ENCODE assay signal across 19 cellular contexts in the genomic region with DNA sequence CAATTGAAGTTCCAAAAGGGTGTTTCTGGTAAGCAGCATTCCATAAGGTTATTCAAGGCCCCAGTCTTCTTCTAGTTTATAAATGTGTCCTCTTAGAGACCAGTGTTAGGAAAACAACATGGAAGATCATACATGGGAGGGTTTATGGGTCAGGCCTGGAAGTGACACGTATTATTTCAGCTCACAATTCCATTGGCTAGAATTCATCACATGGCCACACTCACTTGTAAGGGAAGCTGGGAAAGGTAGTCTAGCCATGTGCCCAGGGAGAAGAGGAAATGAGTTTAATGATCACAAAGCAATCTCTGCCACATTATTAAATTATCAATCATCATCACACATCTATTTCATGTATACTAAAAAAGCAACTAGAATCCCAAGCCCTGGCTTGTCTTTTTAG.
DNase-seq lines count a peak whose midpoint lies in the region; ATAC-seq and TF ChIP-seq lines count a peak whose summit lies in the region.
"Had no signal": no experiment of that assay in that cellular context is flagged by ENCODE, and none has a peak within 500 bp of the region (broad histone marks: within the 10 kb centered on the region; RNA-seq: fewer than 3 reads in every experiment).

No MANE protein-coding gene starts in this region.

- no peaks in the 10 kb centered on the region for H3K27me3 Mint-ChIP-seq in WTC11 (ENCODE audit: low read depth)

- H4K20me1 ChIP-seq in SK-N-SH (ENCODE audit: insufficient read depth): no peaks in the 10 kb centered on the region

- H3K9ac ChIP-seq in SK-N-SH: no peak overlapping the region

- H3K4me1 Mint-ChIP-seq in WTC11: no peaks in the 10 kb centered on the region
- H3K4me1 Mint-ChIP-seq: CD4-positive, alpha-beta memory T cell had no signal

- peaks cover 8% of the 10 kb centered on the region for H3K9me3 Mint-ChIP-seq in WTC11
- H3K9me3 Mint-ChIP-seq: HFFc6 had no signal

- no peaks in the 10 kb centered on the region for H3K36me3 ChIP-seq in SK-N-SH (replicated peaks in 1 of 2; ENCODE audit: control insufficient read depth in 1 of 2, insufficient read depth in 2 of 2, low read length in 1 of 2)
- H3K36me3 ChIP-seq in effector memory CD4-positive, alpha-beta T cell (ENCODE audit: control insufficient read depth, insufficient read depth, low read length): no peaks in the 10 kb centered on the region
- H3K36me3 ChIP-seq: BE2C, HAP-1 had no signal

- ATAC-seq in SK-N-SH treated with all-trans-retinoic acid at 6 μM for 48 hours: no peak
- ATAC-seq in WTC11: no peak
- no peak for ATAC-seq in HG03039 (IDR thresholded peaks at IDR 0.05; ENCODE audit: unreplicated experiment)

- no peak for TF ChIP-seq EP300 in SK-N-SH (IDR thresholded peaks at IDR 0.05; ENCODE audit: borderline replicate concordance in 1 of 2, low read depth in 1 of 2, low read length in 1 of 2)

- H3K4me2 ChIP-seq in SK-N-SH: no peak overlapping the region

- H3K27me3 ChIP-seq in SK-N-SH (ENCODE audit: insufficient read depth): no peaks in the 10 kb centered on the region
- no peaks in the 10 kb centered on the region for H3K27me3 ChIP-seq in effector memory CD4-positive, alpha-beta T cell (replicated peaks; ENCODE audit: control insufficient read depth, insufficient read depth, low read length, poor library complexity, severe bottlenecking)
- H3K27me3 ChIP-seq: BE2C had no signal

- DNase-seq in SK-N-SH (no peak), HT1080 (ENCODE audit: low read depth) (peak; percentile 42), WTC11 (ENCODE audit: low spot score) (no peak), ureter (ENCODE audit: low spot score) (no peak)
- DNase-seq in effector memory CD4-positive, alpha-beta T cell: no peak
- DNase-seq in stimulated activated CD4-positive, alpha-beta T cell treated with anti-CD3 and anti-CD28 coated beads, Interleukin-4, amount 100 ng/mL, for 24 hours: no peak
- DNase-seq: BE2C; CD4-positive, alpha-beta memory T cell; COR-L47; DMS153; DMS79 treated with DMSO at 0.1 percent for 48 hours; GF-D8; GOT3; HFFc6 had no signal

- H3K4me1 ChIP-seq in SK-N-SH (ENCODE audit: control insufficient read depth in 1 of 2, insufficient read depth in 2 of 2, low read depth in 1 of 2, low read length in 1 of 2): no peaks in the 10 kb centered on the region
- H3K4me1 ChIP-seq in effector memory CD4-positive, alpha-beta T cell (ENCODE audit: control insufficient read depth, insufficient read depth, low read length, poor library complexity, severe bottlenecking): no peaks in the 10 kb centered on the region
- H3K4me1 ChIP-seq: BE2C, HAP-1 had no signal

- no peaks in the 10 kb centered on the region for H3K36me3 Mint-ChIP-seq in WTC11
- H3K36me3 Mint-ChIP-seq: CD4-positive, alpha-beta memory T cell had no signal

- H2AFZ ChIP-seq in SK-N-SH (ENCODE audit: low read depth): no peak overlapping the region

- POLR2A ChIA-PET in SK-N-SH (lab: Yijun Ruan, JAX) (no interaction called here), WTC11 (lab: Charles Lee) (no interaction called here)

- no peak overlapping the region for H3K4me3 Mint-ChIP-seq in WTC11
- H3K4me3 Mint-ChIP-seq: CD4-positive, alpha-beta memory T cell; HFFc6 had no signal

- CTCF ChIA-PET in SK-N-SH (lab: Yijun Ruan, JAX) (interaction anchor here (1.0 to 1.6 kb wide), 3 partner anchors 10 to 88 kb away, joined by 3 to 6 read pairs (median 5); no protein-coding TSS in a partner anchor), WTC11 (lab: Charles Lee) (interaction anchor here (1.2 to 2.3 kb wide), 4 partner anchors 40 to 157 kb away, joined by 3 to 6 read pairs (median 4); no protein-coding TSS in a partner anchor)

- 13% methylated on average over 1 of the region's 1 CpG for WGBS in SK-N-SH (ENCODE audit: low lambda C conversion rate)

- no peaks in the 10 kb centered on the region for H3F3A ChIP-seq in SK-N-SH (replicated peaks; ENCODE audit: insufficient read depth)

- no peaks in the 10 kb centered on the region for H3K9me3 ChIP-seq in SK-N-SH
- no peaks in the 10 kb centered on the region for H3K9me3 ChIP-seq in effector memory CD4-positive, alpha-beta T cell (ENCODE audit: control insufficient read depth, low read length)
- H3K9me3 ChIP-seq: BE2C, HAP-1 had no signal

- no peak overlapping the region for H3K27ac ChIP-seq in SK-N-SH (ENCODE audit: low read depth in 2 of 2, low read length in 1 of 2)
- no peak overlapping the region for H3K27ac ChIP-seq in effector memory CD4-positive, alpha-beta T cell (ENCODE audit: insufficient read depth, low read length, poor library complexity, severe bottlenecking)
- H3K27ac ChIP-seq: C4-2B, HL-60 had no signal

- H3K27ac Mint-ChIP-seq in WTC11: no peak overlapping the region
- H3K27ac Mint-ChIP-seq: CD4-positive, alpha-beta memory T cell; HFFc6 had no signal

- TF ChIP-seq RAD21 in SK-N-SH (IDR thresholded peaks at IDR 0.05; ENCODE audit: low read length): no peak

- TF ChIP-seq CTCF in SK-N-SH (IDR thresholded peaks at IDR 0.05) (no peak), WTC11 (IDR thresholded peaks at IDR 0.05) (no peak)

- H3K79me2 ChIP-seq in SK-N-SH (ENCODE audit: insufficient read depth): no peaks in the 10 kb centered on the region

- no peaks in the 10 kb centered on the region for H3K9me2 ChIP-seq in SK-N-SH

- no peak overlapping the region for H3K4me3 ChIP-seq in SK-N-SH (ENCODE audit: low read depth in 2 of 2, low read length in 1 of 2)
- H3K4me3 ChIP-seq in effector memory CD4-positive, alpha-beta T cell (ENCODE audit: insufficient read depth, low read depth, low read length, poor library complexity, severe bottlenecking): no peak overlapping the region
- H3K4me3 ChIP-seq: HAP-1 had no signal

TF ChIP-seq in SK-N-SH, 30 proteins besides CTCF, POLR2A, EP300 and RAD21:
- TF ChIP-seq, protein P1, sequence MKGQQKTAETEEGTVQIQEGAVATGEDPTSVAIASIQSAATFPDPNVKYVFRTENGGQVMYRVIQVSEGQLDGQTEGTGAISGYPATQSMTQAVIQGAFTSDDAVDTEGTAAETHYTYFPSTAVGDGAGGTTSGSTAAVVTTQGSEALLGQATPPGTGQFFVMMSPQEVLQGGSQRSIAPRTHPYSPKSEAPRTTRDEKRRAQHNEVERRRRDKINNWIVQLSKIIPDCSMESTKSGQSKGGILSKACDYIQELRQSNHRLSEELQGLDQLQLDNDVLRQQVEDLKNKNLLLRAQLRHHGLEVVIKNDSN (IDR thresholded peaks at IDR 0.05; ENCODE audit: borderline replicate concordance, low read depth): peak; percentile 38; the same call in 1 of the 2 replicates
- TF ChIP-seq TAF1 (IDR thresholded peaks at IDR 0.05; ENCODE audit: borderline replicate concordance, low read depth, low read length): no peak

TF ChIP-seq in SK-N-SH treated with all-trans-retinoic acid at 6 μM for 48 hours, 23 proteins besides CTCF, POLR2A, EP300 and RAD21:
- TF ChIP-seq PPARA (CRISPR knock-in tag; IDR thresholded peaks at IDR 0.05; ENCODE audit: borderline replicate concordance) (no peak), ZFP30 (CRISPR knock-in tag; IDR thresholded peaks at IDR 0.05) (no peak)

TF ChIP-seq in WTC11, 78 proteins besides CTCF, POLR2A, EP300 and RAD21 (continues in another document):
- TF ChIP-seq NFATC4 (CRISPR knock-in tag; IDR thresholded peaks at IDR 0.05) (no peak), KAT7 (CRISPR knock-in tag; IDR thresholded peaks at IDR 0.05; ENCODE audit: borderline replicate concordance) (no peak), ZBTB21 (CRISPR knock-in tag; IDR thresholded peaks at IDR 0.05; ENCODE audit: borderline replicate concordance) (no peak), ZNF219 (CRISPR knock-in tag; IDR thresholded peaks at IDR 0.05; ENCODE audit: borderline replicate concordance) (no peak)
- TF ChIP-seq, protein P2, sequence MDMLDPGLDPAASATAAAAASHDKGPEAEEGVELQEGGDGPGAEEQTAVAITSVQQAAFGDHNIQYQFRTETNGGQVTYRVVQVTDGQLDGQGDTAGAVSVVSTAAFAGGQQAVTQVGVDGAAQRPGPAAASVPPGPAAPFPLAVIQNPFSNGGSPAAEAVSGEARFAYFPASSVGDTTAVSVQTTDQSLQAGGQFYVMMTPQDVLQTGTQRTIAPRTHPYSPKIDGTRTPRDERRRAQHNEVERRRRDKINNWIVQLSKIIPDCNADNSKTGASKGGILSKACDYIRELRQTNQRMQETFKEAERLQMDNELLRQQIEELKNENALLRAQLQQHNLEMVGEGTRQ (CRISPR knock-in tag; IDR thresholded peaks at IDR 0.05): peak; percentile 85
- TF ChIP-seq, protein P1 (CRISPR knock-in tag; IDR thresholded peaks at IDR 0.05): peak; percentile 67; the same call in 1 of the 2 replicates
- TF ChIP-seq, protein P3, sequence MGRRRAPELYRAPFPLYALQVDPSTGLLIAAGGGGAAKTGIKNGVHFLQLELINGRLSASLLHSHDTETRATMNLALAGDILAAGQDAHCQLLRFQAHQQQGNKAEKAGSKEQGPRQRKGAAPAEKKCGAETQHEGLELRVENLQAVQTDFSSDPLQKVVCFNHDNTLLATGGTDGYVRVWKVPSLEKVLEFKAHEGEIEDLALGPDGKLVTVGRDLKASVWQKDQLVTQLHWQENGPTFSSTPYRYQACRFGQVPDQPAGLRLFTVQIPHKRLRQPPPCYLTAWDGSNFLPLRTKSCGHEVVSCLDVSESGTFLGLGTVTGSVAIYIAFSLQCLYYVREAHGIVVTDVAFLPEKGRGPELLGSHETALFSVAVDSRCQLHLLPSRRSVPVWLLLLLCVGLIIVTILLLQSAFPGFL (CRISPR knock-in tag; IDR thresholded peaks at IDR 0.05; ENCODE audit: borderline replicate concordance): no peak
